Comparison of ENCODE assay signal across 8 cellular contexts in genomic region chr7:14793151-14793550, GRCh38.
"Had no signal": no experiment of that assay in that cellular context is flagged by ENCODE, and none has a peak within 500 bp of the region (broad histone marks: within the 10 kb centered on the region; RNA-seq: fewer than 3 reads in every experiment).

No MANE protein-coding gene starts in this region.

- DNase-seq: GOT3, H9, HCEC 1CT, IMR-90, KG1 had no signal

- H3K4me3 ChIP-seq: K562 had no signal

- ATAC-seq: K562 had no signal

- H3K27ac ChIP-seq: HL-60 had no signal

- FAIRE-seq: H54, K562 had no signal
